Comparison of ENCODE assay signal across 3 cellular contexts in the genomic region with DNA sequence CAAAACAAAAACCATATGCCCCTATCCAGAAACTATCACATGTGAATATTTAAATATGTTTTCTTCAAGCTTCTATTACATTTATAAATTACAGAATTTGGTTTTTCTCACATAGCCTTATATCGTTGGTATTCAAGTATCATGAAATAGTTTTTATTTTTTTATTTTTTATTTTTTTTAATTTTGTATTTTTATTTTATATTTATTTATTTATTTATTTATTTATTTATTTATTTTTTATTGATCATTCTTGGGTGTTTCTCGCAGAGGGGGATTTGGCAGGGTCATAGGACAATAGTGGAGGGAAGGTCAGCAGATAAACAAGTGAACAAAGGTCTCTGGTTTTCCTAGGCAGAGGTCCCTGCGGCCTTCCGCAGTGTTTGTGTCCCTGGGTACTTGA. TPM values are rescaled to one million over a fixed set of nuclear protein-coding genes. Genes with fewer than 3 reads are reported as not detected.
"Had no signal": no experiment of that assay in that cellular context is flagged by ENCODE, and none has a peak within 500 bp of the region (broad histone marks: within the 10 kb centered on the region; RNA-seq: fewer than 3 reads in every experiment).

No MANE protein-coding gene starts in this region.

RNA-seq across cellular contexts. Expression of gene GABRG3, which starts 32.0 kb away (rescaled TPM):
- total RNA-seq: HepG2, HT-29, IMR-90 had no signal
